9 cellular contexts compared by ENCODE assay signal in genomic region chr1:154478639-154479038, GRCh38. TPM values are rescaled to one million over a fixed set of nuclear protein-coding genes. Genes with fewer than 3 reads are reported as not detected.
A peak's percentile ranks its signal among the peaks of the same experiment; 100 is the strongest.
DNase-seq lines count a peak whose midpoint lies in the region; ATAC-seq and TF ChIP-seq lines count a peak whose summit lies in the region.
"Had no signal": no experiment of that assay in that cellular context is flagged by ENCODE, and none has a peak within 500 bp of the region (broad histone marks: within the 10 kb centered on the region; RNA-seq: fewer than 3 reads in every experiment).

No MANE protein-coding gene starts in this region.

- H3K4me3 Mint-ChIP-seq in activated T-helper 2 cell treated with anti-CD3 and anti-CD28 coated beads, Interferon-gamma antibody, Interleukin-2, Interleukin-4, amounts not matched to agents 10 μg/mL and 5 μg/mL and 100 μg/mL, durations not matched to agents 14 hours and 24 hours and 36 hours (ENCODE audit: low read depth), result no peak overlapping the region
- H3K4me3 Mint-ChIP-seq in stimulated activated memory B cell treated with anti-CD40 and anti-IgM and Interleukin-4, amounts not matched to agents 10 μg/mL and 1 μg/mL and 100 μg/mL, for 72 hours, result no peak overlapping the region

- H3K4me3 ChIP-seq in RWPE2 (ENCODE audit: severe bottlenecking) (no peak overlapping the region), epithelial cell of esophagus (ENCODE audit: low read length) (no peak overlapping the region), dorsolateral prefrontal cortex (no peak overlapping the region)

- DNase-seq in ACHN (peak; percentile 30), GM13977 (ENCODE audit: low spot score) (peak; percentile 49), RWPE2 (ENCODE audit: low spot score) (no peak), epithelial cell of esophagus (ENCODE audit: low read depth) (peak; percentile 40), DMS153 treated with DMSO at 0.1 percent for 48 hours (lab: John Stamatoyannopoulos, UW; ENCODE audit: unreplicated experiment) (no peak), dorsolateral prefrontal cortex (no peak)
- DNase-seq in activated T-helper 2 cell treated with anti-CD3 and anti-CD28 coated beads, Interferon-gamma antibody, Interleukin-2, Interleukin-4, amounts not matched to agents 10 μg/mL and 5 μg/mL and 100 μg/mL, durations not matched to agents 14 hours and 24 hours and 36 hours (ENCODE audit: low spot score), result no peak
- DNase-seq: stimulated activated naive CD4-positive, alpha-beta T cell treated with Interleukin-2 at 50 U/mL for 16 hours had no signal

- ATAC-seq in RWPE2 (ENCODE audit: low read depth), result no peak
- no peak for ATAC-seq in stimulated activated memory B cell treated with anti-CD40 and anti-IgM and Interleukin-4, amounts not matched to agents 10 μg/mL and 1 μg/mL and 100 μg/mL, for 72 hours

- no peaks in the 10 kb centered on the region for H3K9me3 Mint-ChIP-seq in activated T-helper 2 cell treated with anti-CD3 and anti-CD28 coated beads, Interferon-gamma antibody, Interleukin-2, Interleukin-4, amounts not matched to agents 10 μg/mL and 5 μg/mL and 100 μg/mL, durations not matched to agents 14 hours and 24 hours and 36 hours
- H3K9me3 Mint-ChIP-seq in stimulated activated memory B cell treated with anti-CD40 and anti-IgM and Interleukin-4, amounts not matched to agents 10 μg/mL and 1 μg/mL and 100 μg/mL, for 72 hours, result no peaks in the 10 kb centered on the region

- peaks cover 16% of the 10 kb centered on the region for H3K4me1 ChIP-seq in RWPE2 (ENCODE audit: insufficient read depth, poor library complexity, severe bottlenecking)

- no peak overlapping the region for H3K27ac Mint-ChIP-seq in activated T-helper 2 cell treated with anti-CD3 and anti-CD28 coated beads, Interferon-gamma antibody, Interleukin-2, Interleukin-4, amounts not matched to agents 10 μg/mL and 5 μg/mL and 100 μg/mL, durations not matched to agents 14 hours and 24 hours and 36 hours
- H3K27ac Mint-ChIP-seq in stimulated activated memory B cell treated with anti-CD40 and anti-IgM and Interleukin-4, amounts not matched to agents 10 μg/mL and 1 μg/mL and 100 μg/mL, for 72 hours, result no peak overlapping the region

- TF ChIP-seq CTCF in GM13977 (IDR thresholded peaks at IDR 0.05; ENCODE audit: extremely low read depth, insufficient read depth, missing control alignments) (peak; percentile 38), RWPE2 (IDR thresholded peaks at IDR 0.05; ENCODE audit: poor library complexity, severe bottlenecking) (peak; percentile 23), epithelial cell of esophagus (IDR thresholded peaks at IDR 0.05; ENCODE audit: insufficient read depth, low read depth, low read length, missing control alignments) (peak; percentile 16), dorsolateral prefrontal cortex (IDR thresholded peaks at IDR 0.05 in 54 of 56, conservative IDR thresholded peaks at IDR 0.05 in 2 of 56; ENCODE audit: low read depth in 1 of 56, partially characterized antibody in 56 of 56) (peak in 6 of 56 donors; percentile 7 to 18 (median 12))

- no peaks in the 10 kb centered on the region for H3K36me3 ChIP-seq in RWPE2 (ENCODE audit: low read depth)

- peaks cover 18% of the 10 kb centered on the region for H3K4me1 Mint-ChIP-seq in activated T-helper 2 cell treated with anti-CD3 and anti-CD28 coated beads, Interferon-gamma antibody, Interleukin-2, Interleukin-4, amounts not matched to agents 10 μg/mL and 5 μg/mL and 100 μg/mL, durations not matched to agents 14 hours and 24 hours and 36 hours (ENCODE audit: low read depth)
- H3K4me1 Mint-ChIP-seq in stimulated activated memory B cell treated with anti-CD40 and anti-IgM and Interleukin-4, amounts not matched to agents 10 μg/mL and 1 μg/mL and 100 μg/mL, for 72 hours, result peaks cover 7% of the 10 kb centered on the region

- no peaks in the 10 kb centered on the region for H3K9me3 ChIP-seq in RWPE2 (ENCODE audit: severe bottlenecking)

- no peaks in the 10 kb centered on the region for H3K27me3 ChIP-seq in RWPE2 (ENCODE audit: insufficient read depth, poor library complexity, severe bottlenecking)
- no peaks in the 10 kb centered on the region for H3K27me3 ChIP-seq in dorsolateral prefrontal cortex

- intact Hi-C loops in dorsolateral prefrontal cortex (cut with DNase I), result loop anchor here (2.0 to 10.0 kb wide), 5 partner anchors 54 to 400 kb away; partner anchors contain the start of gene IL6R (in 1 of the 2)
- intact Hi-C loops in activated T-helper 2 cell treated with anti-CD3 and anti-CD28 coated beads, Interferon-gamma antibody, Interleukin-2, Interleukin-4, amounts not matched to agents 10 μg/mL and 5 μg/mL and 100 μg/mL, durations not matched to agents 14 hours and 24 hours and 36 hours (cut with micrococcal nuclease), result loop anchor here (1.0 to 5.0 kb wide), 2 partner anchors 68 to 206 kb away; partner anchors contain the start of gene HAX1

- peaks cover 5% of the 10 kb centered on the region for H3K27me3 Mint-ChIP-seq in activated T-helper 2 cell treated with anti-CD3 and anti-CD28 coated beads, Interferon-gamma antibody, Interleukin-2, Interleukin-4, amounts not matched to agents 10 μg/mL and 5 μg/mL and 100 μg/mL, durations not matched to agents 14 hours and 24 hours and 36 hours (ENCODE audit: low read depth)
- H3K27me3 Mint-ChIP-seq in stimulated activated memory B cell treated with anti-CD40 and anti-IgM and Interleukin-4, amounts not matched to agents 10 μg/mL and 1 μg/mL and 100 μg/mL, for 72 hours, result no peaks in the 10 kb centered on the region

- in situ Hi-C loops in ACHN (cut with HindIII; ENCODE audit: low pct_ligation_motif_present, low pct_unique_long_range_greater_than_20kb, low sequenced_read_pairs), result no loop called here
- in situ Hi-C loops in GM13977 (cut with MboI; ENCODE audit: low pct_unique_long_range_greater_than_20kb, low sequenced_read_pairs, unreplicated experiment), result no loop called here

- no peaks in the 10 kb centered on the region for H3K36me3 Mint-ChIP-seq in activated T-helper 2 cell treated with anti-CD3 and anti-CD28 coated beads, Interferon-gamma antibody, Interleukin-2, Interleukin-4, amounts not matched to agents 10 μg/mL and 5 μg/mL and 100 μg/mL, durations not matched to agents 14 hours and 24 hours and 36 hours (ENCODE audit: low read depth)
- H3K36me3 Mint-ChIP-seq in stimulated activated memory B cell treated with anti-CD40 and anti-IgM and Interleukin-4, amounts not matched to agents 10 μg/mL and 1 μg/mL and 100 μg/mL, for 72 hours, result no peaks in the 10 kb centered on the region

- no peak overlapping the region for H3K27ac ChIP-seq in RWPE2 (ENCODE audit: poor library complexity, severe bottlenecking)
- H3K27ac ChIP-seq in dorsolateral prefrontal cortex, result peak overlapping the region in 12 of 59 donors; percentile 5 to 72 (median 38)

RNA-seq across cellular contexts. Expression of gene TDRD10, which starts 23.4 kb away (rescaled TPM):
- 1 to 10 TPM in 85 of 120 experiments, under 1 TPM in 35; 0.22 to 4.0 (median 1.4) TPM for total RNA-seq in dorsolateral prefrontal cortex
- total RNA-seq in activated T-helper 2 cell treated with anti-CD3 and anti-CD28 coated beads, Interferon-gamma antibody, Interleukin-2, Interleukin-4, amounts not matched to agents 10 μg/mL and 5 μg/mL and 100 μg/mL, durations not matched to agents 14 hours and 24 hours and 36 hours, result not detected in 2 replicates

RNA-seq across cellular contexts. Expression of gene SHE, which starts 23.6 kb away (rescaled TPM):
- total RNA-seq in dorsolateral prefrontal cortex, result 10 to 100 TPM in 5 of 120 experiments, 1 to 10 TPM in 115; 1.9 to 12.6 (median 4.5) TPM
- total RNA-seq in activated T-helper 2 cell treated with anti-CD3 and anti-CD28 coated beads, Interferon-gamma antibody, Interleukin-2, Interleukin-4, amounts not matched to agents 10 μg/mL and 5 μg/mL and 100 μg/mL, durations not matched to agents 14 hours and 24 hours and 36 hours, result 0.05 TPM in 1 of 2 replicates, not detected in the other

Comparison
In these comparisons a context has a peak if more than half of its experiments do, and no peak if none do; other contexts are left out.
1. DNase-seq: peak in ACHN (single experiment), GM13977 (single experiment) and epithelial cell of esophagus (single experiment); none in RWPE2 (single experiment), DMS153 treated with DMSO at 0.1 percent for 48 hours (single experiment), dorsolateral prefrontal cortex (0 of 10) and activated T-helper 2 cell treated with anti-CD3 and anti-CD28 coated beads, Interferon-gamma antibody, Interleukin-2, Interleukin-4, amounts not matched to agents 10 μg/mL and 5 μg/mL and 100 μg/mL, durations not matched to agents 14 hours and 24 hours and 36 hours (single experiment).